ENCODE assay signal across 8 cellular contexts in genomic region chr1:61082336-61083013, GRCh38. TPM values are rescaled to one million over a fixed set of nuclear protein-coding genes. Genes with fewer than 3 reads are reported as not detected.
DNase-seq lines count a peak whose midpoint lies in the region; ATAC-seq and TF ChIP-seq lines count a peak whose summit lies in the region.

TSS of gene NFIA (plus strand) at chr1:61082561.

- no peaks in the 10 kb centered on the region for H3K9me2 ChIP-seq in MM.1S (replicated peaks; ENCODE audit: insufficient read depth, low read length)

- ATAC-seq in gastrocnemius medialis (peak; percentile 58 to 66), GM21447 (IDR thresholded peaks at IDR 0.05; ENCODE audit: unreplicated experiment) (no peak)

- peaks cover 18% of the 10 kb centered on the region; the same call in 1 of the 2 replicates for H3K27me3 ChIP-seq in MM.1S (replicated peaks; ENCODE audit: insufficient read depth, low read length)
- no peaks in the 10 kb centered on the region for H3K27me3 ChIP-seq in gastrocnemius medialis

- H3K27ac ChIP-seq in MM.1S (ENCODE audit: low read length) = no peak within 1 kb of the TSS
- peak within 1 kb of the TSS; percentile 89 for H3K27ac ChIP-seq in caudate nucleus (ENCODE audit: low read depth, low read length)
- H3K27ac ChIP-seq in gastrocnemius medialis = peak within 1 kb of the TSS; percentile 90 to 96 (median 95)

- TF ChIP-seq CTCF in MM.1S (IDR thresholded peaks at IDR 0.05; ENCODE audit: low read length) (no peak), gastrocnemius medialis (IDR thresholded peaks at IDR 0.05 in 4 of 5, conservative IDR thresholded peaks at IDR 0.05 in 1 of 5) (no peak)

- H2AFZ ChIP-seq in MM.1S (ENCODE audit: low read length) = peak within 1 kb of the TSS; percentile 77

- H3K4me3 ChIP-seq in MM.1S (ENCODE audit: low read length) = peak within 1 kb of the TSS; percentile 76
- H3K4me3 ChIP-seq in gastrocnemius medialis = peak within 1 kb of the TSS; percentile 75 to 88 (median 80)

- no peaks in the 10 kb centered on the region for H3K9me3 ChIP-seq in MM.1S (replicated peaks; ENCODE audit: insufficient read depth, low read length)
- no peaks in the 10 kb centered on the region for H3K9me3 ChIP-seq in gastrocnemius medialis

- in situ Hi-C loops in gastrocnemius medialis (cut with MboI; ENCODE audit: low sequenced_read_pairs in 4 of 4) = loop anchor here in 2 of 4 donors (10.0 kb wide), 2 partner anchors 102 to 252 kb away; no protein-coding TSS in a partner anchor

- no peaks in the 10 kb centered on the region for H3K79me2 ChIP-seq in MM.1S (ENCODE audit: low read length)

- intact Hi-C loops in gastrocnemius medialis (cut with DNase I; ENCODE audit: low total_unique reads) = no loop called here

- H3K9ac ChIP-seq in MM.1S (ENCODE audit: low read length) = peak within 1 kb of the TSS; percentile 54

- DNase-seq in D341Med (ENCODE audit: low spot score) (peak; percentile 72), MM.1S (peak; percentile 62), T-helper 9 cell (peak; percentile 19), caudate nucleus (lab: John Stamatoyannopoulos, UW) (peak in 36 of 61 donors; percentile 11 to 73 (median 49)), iPS-NIHi7 (ENCODE audit: extremely low spot score) (peak; percentile 50), gastrocnemius medialis (peak; percentile 69 to 79), cortex of kidney (lab: John Stamatoyannopoulos, UW) (no peak)

- H3K36me3 ChIP-seq in MM.1S (replicated peaks; ENCODE audit: insufficient read depth, low read length) (no peaks in the 10 kb centered on the region), gastrocnemius medialis (no peaks in the 10 kb centered on the region)

- H3K4me1 ChIP-seq in MM.1S (ENCODE audit: low read length) = peaks cover 11% of the 10 kb centered on the region
- peaks cover 59 to 60% of the 10 kb centered on the region in 2 donors for H3K4me1 ChIP-seq in gastrocnemius medialis

- peak; percentile 54 to 72 for TF ChIP-seq POLR2A in gastrocnemius medialis (IDR thresholded peaks at IDR 0.05)

- H3F3A ChIP-seq in MM.1S (ENCODE audit: insufficient read depth, low read length) = peaks cover 23% of the 10 kb centered on the region

- H4K20me1 ChIP-seq in MM.1S (ENCODE audit: insufficient read depth, low read length) = no peaks in the 10 kb centered on the region

- peak within 1 kb of the TSS; percentile 95 for H3K4me2 ChIP-seq in MM.1S (ENCODE audit: low read depth, low read length)

RNA-seq across cellular contexts. Expression of gene NFIA, which starts in this region (rescaled TPM):
- total RNA-seq in gastrocnemius medialis = 10 to 100 TPM; 12.9 to 27.0 (median 26.6) TPM
